In genomic region chr2:149413487-149413886, GRCh38 we compare ENCODE assay signal across 6 cellular contexts.
"Had no signal": no experiment of that assay in that cellular context is flagged by ENCODE, and none has a peak within 500 bp of the region (broad histone marks: within the 10 kb centered on the region; RNA-seq: fewer than 3 reads in every experiment).

No MANE protein-coding gene starts in this region.

- ATAC-seq: K562 had no signal

- DNase-seq: IMR-90, KBM-7, KG1 had no signal

- H3K4me3 ChIP-seq: K562 had no signal

- FAIRE-seq: HTR-8/SVneo, K562 had no signal

- H3K27ac ChIP-seq: HL-60 had no signal
